ENCODE assay signal across 14 cellular contexts in genomic region chr3:153688541-153689120, GRCh38.
"Had no signal": no experiment of that assay in that cellular context is flagged by ENCODE, and none has a peak within 500 bp of the region (broad histone marks: within the 10 kb centered on the region; RNA-seq: fewer than 3 reads in every experiment).

No MANE protein-coding gene starts in this region.

- FAIRE-seq: islet of Langerhans had no signal

- DNase-seq: effector CD4-positive, alpha-beta T cell; gastrocnemius medialis; kidney glomerular epithelial cell; naive B cell; nephron progenitor cell; posterior cingulate gyrus; sigmoid colon; stimulated activated CD4-positive, alpha-beta T cell treated with anti-CD3 and anti-CD28 coated beads, Interleukin-12 subunit alpha, Interleukin-12 subunit beta, amount 100 ng/mL, for 4 hours; stimulated activated naive CD4-positive, alpha-beta T cell; trophoblast cell had no signal

- H3K9me3 ChIP-seq: gastrocnemius medialis, right atrium auricular region, sigmoid colon had no signal

- H3K27me3 Mint-ChIP-seq: naive B cell had no signal

- H3K4me3 ChIP-seq: coronary artery, gastrocnemius medialis, right atrium auricular region, sigmoid colon, skin epidermis had no signal

- H3K36me3 Mint-ChIP-seq: naive B cell had no signal

- H3K4me3 Mint-ChIP-seq: naive B cell, nephron progenitor cell had no signal

- H3K27ac Mint-ChIP-seq: naive B cell, nephron progenitor cell had no signal

- H3K27ac ChIP-seq: coronary artery, gastrocnemius medialis, right atrium auricular region, sigmoid colon, skin epidermis had no signal

- ATAC-seq: gastrocnemius medialis had no signal

- H3K9me3 Mint-ChIP-seq: naive B cell, nephron progenitor cell had no signal

- H3K4me1 ChIP-seq: gastrocnemius medialis, right atrium auricular region had no signal

- H3K36me3 ChIP-seq: gastrocnemius medialis, right atrium auricular region, sigmoid colon had no signal

- H3K27me3 ChIP-seq: gastrocnemius medialis, right atrium auricular region, sigmoid colon had no signal

- H3K4me1 Mint-ChIP-seq: naive B cell, nephron progenitor cell had no signal
